23 cellular contexts compared by ENCODE assay signal in genomic region chr18:7607535-7608173, GRCh38. TPM values are rescaled to one million over a fixed set of nuclear protein-coding genes. Genes with fewer than 3 reads are reported as not detected.
DNase-seq lines count a peak whose midpoint lies in the region; ATAC-seq and TF ChIP-seq lines count a peak whose summit lies in the region.
"Had no signal": no experiment of that assay in that cellular context is flagged by ENCODE, and none has a peak within 500 bp of the region (broad histone marks: within the 10 kb centered on the region; RNA-seq: fewer than 3 reads in every experiment).

No MANE protein-coding gene starts in this region.

- H2AFZ ChIP-seq in IMR-90 (replicated peaks; ENCODE audit: low read length, poor library complexity), result no peak overlapping the region
- H2AFZ ChIP-seq in fibroblast of lung (ENCODE audit: low read length), result no peak overlapping the region

- H3K9me1 ChIP-seq in IMR-90 (ENCODE audit: insufficient read depth, low read length), result peaks cover 18% of the 10 kb centered on the region

- peaks cover 15 to 69% of the 10 kb centered on the region in 2 experiments for H3K79me1 ChIP-seq in IMR-90 (ENCODE audit: low read depth in 1 of 2, low read length in 2 of 2)

- peaks cover 2% of the 10 kb centered on the region for H3K79me2 ChIP-seq in fibroblast of lung (ENCODE audit: control insufficient read depth, insufficient read depth, low read length)

- peak overlapping the region; percentile 25; the same call in 1 of the 2 replicates for H3K4me2 ChIP-seq in IMR-90 (ENCODE audit: low read depth, low read length)
- peak overlapping the region; percentile 5 for H3K4me2 ChIP-seq in fibroblast of lung (ENCODE audit: extremely low read depth, insufficient read depth, low read length)
- H3K4me2 ChIP-seq: KMS-11, SK-N-SH had no signal

- TF ChIP-seq POLR2A in IMR-90 (IDR thresholded peaks at IDR 0.05; ENCODE audit: low read depth, low read length), result no peak

- DNase-seq in IMR-90, result no peak
- no peak for DNase-seq in fibroblast of lung (ENCODE audit: low read depth in 2 of 2)
- DNase-seq in myocyte (ENCODE audit: low read depth), result peak; percentile 67
- no peak for DNase-seq in stimulated activated effector memory CD8-positive, alpha-beta T cell treated with anti-CD3 and anti-CD28 coated beads, Interleukin-12 subunit alpha, Interleukin-12 subunit beta, amount 100 ng/mL, for 72 hours (ENCODE audit: low spot score in 2 of 2)
- DNase-seq in medulla oblongata (ENCODE audit: extremely low spot score), result no peak
- DNase-seq in CD14-positive monocyte (ENCODE audit: low spot score), result no peak
- DNase-seq: activated B cell treated with CpG ODN at 0.5 μM for 24 hours; activated CD4-positive, alpha-beta T cell treated with anti-CD3 and anti-CD28 coated beads, Interleukin-2, amount 50 U/mL, for 48 hours; activated gamma-delta T cell; activated T-cell treated with anti-CD3 and anti-CD28 coated beads for 4 hours; caudate nucleus; CD4-positive, alpha-beta T cell; DMS153; left colon; NCI-H2081; NCI-H446 treated with DMSO at 0.1 percent for 48 hours; Peyer's patch had no signal

- peak overlapping the region; percentile 72 for H2BK120ac ChIP-seq in IMR-90 (ENCODE audit: low read depth, low read length)

- H3K4me3 ChIP-seq in IMR-90 (ENCODE audit: insufficient read depth, low read depth, low read length), result no peak overlapping the region
- no peak overlapping the region for H3K4me3 ChIP-seq in fibroblast of lung (replicated peaks in 1 of 4; ENCODE audit: control extremely low read depth in 1 of 4, insufficient read depth in 1 of 4, low read depth in 3 of 4, low read length in 4 of 4)
- H3K4me3 ChIP-seq: HAP-1, Peyer's patch, suprapubic skin had no signal

- CTCF ChIA-PET in IMR-90 (lab: Yijun Ruan, JAX), result interaction anchor here (0.5 kb wide), 1 partner anchor 196 kb away, joined by 3 read pairs; no protein-coding TSS in a partner anchor

- intact Hi-C loops in IMR-90 (cut with micrococcal nuclease), result no loop called here
- intact Hi-C loops in CD14-positive monocyte (cut with micrococcal nuclease), result no loop called here

- H3K4me1 ChIP-seq in IMR-90 (ENCODE audit: control insufficient read depth, insufficient read depth, low read length), result peaks cover 18% of the 10 kb centered on the region
- peaks cover 7% of the 10 kb centered on the region for H3K4me1 ChIP-seq in fibroblast of lung (ENCODE audit: control insufficient read depth, extremely low read depth, insufficient read depth, low read length)
- H3K4me1 ChIP-seq: HAP-1, suprapubic skin had no signal

- ATAC-seq in IMR-90 (ENCODE audit: low read depth) (no peak), GM21367 (IDR thresholded peaks at IDR 0.05; ENCODE audit: unreplicated experiment) (no peak), HG02642 (IDR thresholded peaks at IDR 0.05; ENCODE audit: poor library complexity, unreplicated experiment) (no peak)
- peak; percentile 16 for ATAC-seq in stimulated activated effector memory CD8-positive, alpha-beta T cell treated with anti-CD3 and anti-CD28 coated beads, Interleukin-12 subunit alpha, Interleukin-12 subunit beta, amount 100 ng/mL, for 72 hours
- ATAC-seq: left colon had no signal

- H4K5ac ChIP-seq in IMR-90 (ENCODE audit: low read depth, low read length), result no peak overlapping the region

- TF ChIP-seq RAD21 in IMR-90 (IDR thresholded peaks at IDR 0.05; ENCODE audit: low read length), result no peak

- H4K8ac ChIP-seq in IMR-90 (ENCODE audit: low read depth in 2 of 2, low read length in 2 of 2), result peak overlapping the region; percentile 27 to 57; a peak in 2 of 4 replicates

- H2BK5ac ChIP-seq in IMR-90 (ENCODE audit: low read depth, low read length, poor library complexity, severe bottlenecking), result no peak overlapping the region

- H3K27ac ChIP-seq in IMR-90 (ENCODE audit: insufficient read depth, low read length), result no peak overlapping the region
- H3K27ac ChIP-seq in fibroblast of lung (ENCODE audit: insufficient read depth, low read length), result no peak overlapping the region
- H3K27ac ChIP-seq: KMS-11, suprapubic skin had no signal

- H3K4me1 Mint-ChIP-seq in stimulated activated effector memory CD8-positive, alpha-beta T cell treated with anti-CD3 and anti-CD28 coated beads, Interleukin-12 subunit alpha, Interleukin-12 subunit beta, amount 100 ng/mL, for 72 hours, result no peaks in the 10 kb centered on the region
- no peaks in the 10 kb centered on the region for H3K4me1 Mint-ChIP-seq in CD14-positive monocyte
- H3K4me1 Mint-ChIP-seq: activated B cell treated with CpG ODN at 0.5 μM for 24 hours had no signal

- peak overlapping the region; percentile 45; the same call in 1 of the 3 replicates for H2BK15ac ChIP-seq in IMR-90 (ENCODE audit: low read depth, low read length)

- H3K36me3 Mint-ChIP-seq in stimulated activated effector memory CD8-positive, alpha-beta T cell treated with anti-CD3 and anti-CD28 coated beads, Interleukin-12 subunit alpha, Interleukin-12 subunit beta, amount 100 ng/mL, for 72 hours, result no peaks in the 10 kb centered on the region
- no peaks in the 10 kb centered on the region for H3K36me3 Mint-ChIP-seq in CD14-positive monocyte

- no peaks in the 10 kb centered on the region for H3K27me3 ChIP-seq in IMR-90 (ENCODE audit: control insufficient read depth, insufficient read depth, low read length)
- no peaks in the 10 kb centered on the region for H3K27me3 ChIP-seq in fibroblast of lung (ENCODE audit: control insufficient read depth, insufficient read depth, low read length)
- H3K27me3 ChIP-seq: Peyer's patch, suprapubic skin had no signal

- H3K14ac ChIP-seq in IMR-90 (replicated peaks; ENCODE audit: low read depth, low read length), result peak overlapping the region; percentile 63

- H3K9ac ChIP-seq in IMR-90 (ENCODE audit: low read depth, low read length), result no peak overlapping the region
- no peak overlapping the region for H3K9ac ChIP-seq in fibroblast of lung (ENCODE audit: insufficient read depth, low read length)
- H3K9ac ChIP-seq: KMS-11, SK-N-SH had no signal

- H3K27ac Mint-ChIP-seq in stimulated activated effector memory CD8-positive, alpha-beta T cell treated with anti-CD3 and anti-CD28 coated beads, Interleukin-12 subunit alpha, Interleukin-12 subunit beta, amount 100 ng/mL, for 72 hours, result no peak overlapping the region
- no peak overlapping the region for H3K27ac Mint-ChIP-seq in CD14-positive monocyte
- H3K27ac Mint-ChIP-seq: activated B cell treated with CpG ODN at 0.5 μM for 24 hours; CD4-positive, alpha-beta T cell had no signal

- peaks cover 8% of the 10 kb centered on the region; the same call in 1 of the 2 replicates for H4K20me1 ChIP-seq in IMR-90 (ENCODE audit: insufficient read depth, low read length)
- H4K20me1 ChIP-seq in fibroblast of lung (ENCODE audit: control insufficient read depth, extremely low read depth, insufficient read depth, low read length), result no peaks in the 10 kb centered on the region

- H3K56ac ChIP-seq in IMR-90 (ENCODE audit: extremely low read depth, insufficient read depth, low read length), result peak overlapping the region; percentile 47; the same call in 1 of the 2 replicates

- H2BK20ac ChIP-seq in IMR-90 (ENCODE audit: low read depth, low read length), result peak overlapping the region; percentile 62

- no CpG with 5 or more reads among the region's 12 CpGs for WGBS in IMR-90 (ENCODE audit: extremely low coverage in 2 of 2, insufficient read length in 1 of 2), 2 experiments

- peak overlapping the region; percentile 55; the same call in 1 of the 2 replicates for H4K91ac ChIP-seq in IMR-90 (ENCODE audit: insufficient read depth, low read depth, low read length)

- H3K23ac ChIP-seq in IMR-90 (ENCODE audit: low read depth, low read length), result peak overlapping the region; percentile 53

- in situ Hi-C loops in IMR-90 (cut with MboI; ENCODE audit: low sequenced_read_pairs), result no loop called here

- peaks cover 0 to 2% (median 1%) of the 10 kb centered on the region in 3 donors for H3K27me3 Mint-ChIP-seq in CD14-positive monocyte (ENCODE audit: low read depth in 3 of 3)
- H3K27me3 Mint-ChIP-seq: activated B cell treated with CpG ODN at 0.5 μM for 24 hours; CD4-positive, alpha-beta T cell had no signal

- H2AK5ac ChIP-seq in IMR-90 (ENCODE audit: low read depth, low read length), result peak overlapping the region; percentile 84; the same call in 1 of the 2 replicates

- TF ChIP-seq CTCF in IMR-90 (conservative IDR thresholded peaks at IDR 0.05; ENCODE audit: low read depth, low read length) (no peak), fibroblast of lung (conservative IDR thresholded peaks at IDR 0.05 in 1 of 2, IDR thresholded peaks at IDR 0.05 in 1 of 2; ENCODE audit: low read depth in 1 of 2, low read length in 2 of 2) (no peak), CD14-positive monocyte (IDR thresholded peaks at IDR 0.05) (no peak)

- POLR2A ChIA-PET in IMR-90 (lab: Charles Lee; ENCODE audit: unreplicated experiment), result no interaction called here

- dilution Hi-C loops in IMR-90 (cut with HindIII; ENCODE audit: low sequenced_read_pairs, unreplicated experiment), result no loop called here

- no peak overlapping the region for H3K4me3 Mint-ChIP-seq in stimulated activated effector memory CD8-positive, alpha-beta T cell treated with anti-CD3 and anti-CD28 coated beads, Interleukin-12 subunit alpha, Interleukin-12 subunit beta, amount 100 ng/mL, for 72 hours
- H3K4me3 Mint-ChIP-seq in CD14-positive monocyte, result no peak overlapping the region
- H3K4me3 Mint-ChIP-seq: activated B cell treated with CpG ODN at 0.5 μM for 24 hours; CD4-positive, alpha-beta T cell had no signal

- H3K36me3 ChIP-seq in IMR-90 (ENCODE audit: control insufficient read depth, insufficient read depth, low read length), result no peaks in the 10 kb centered on the region
- H3K36me3 ChIP-seq in fibroblast of lung (ENCODE audit: control insufficient read depth, insufficient read depth, low read length), result no peaks in the 10 kb centered on the region
- H3K36me3 ChIP-seq: HAP-1, Peyer's patch, suprapubic skin had no signal

- H2AK9ac ChIP-seq in IMR-90 (replicated peaks; ENCODE audit: low read depth, low read length, poor library complexity), result no peak overlapping the region

- H3K4ac ChIP-seq in IMR-90 (ENCODE audit: low read depth, low read length), result peak overlapping the region; percentile 73

- H3K9me3 ChIP-seq in IMR-90 (ENCODE audit: control insufficient read depth, insufficient read depth, low read length) (no peaks in the 10 kb centered on the region), fibroblast of lung (ENCODE audit: control insufficient read depth, insufficient read depth, low read depth, low read length) (no peaks in the 10 kb centered on the region)
- H3K9me3 ChIP-seq: Peyer's patch, SK-N-SH, suprapubic skin had no signal

- H3K18ac ChIP-seq in IMR-90 (ENCODE audit: low read depth, low read length), result peak overlapping the region; percentile 31; the same call in 1 of the 2 replicates

- H3K9me3 Mint-ChIP-seq in stimulated activated effector memory CD8-positive, alpha-beta T cell treated with anti-CD3 and anti-CD28 coated beads, Interleukin-12 subunit alpha, Interleukin-12 subunit beta, amount 100 ng/mL, for 72 hours, result peaks cover 6% of the 10 kb centered on the region
- peaks cover 0 to 4% (median 0%) of the 10 kb centered on the region in 7 donors for H3K9me3 Mint-ChIP-seq in CD14-positive monocyte
- H3K9me3 Mint-ChIP-seq: activated B cell treated with CpG ODN at 0.5 μM for 24 hours; CD4-positive, alpha-beta T cell had no signal

- no TSS peak for BruUV-seq in IMR-90 (replicated peaks; lab: Mats Ljungman, UMichigan)

RNA-seq across cellular contexts. Expression of gene PTPRM, which starts 40.5 kb away (rescaled TPM):
- total RNA-seq in IMR-90 (2012; rRNA removed) (23.6 and 28.3 TPM in 2 replicates), fibroblast of lung (42.9 and 87.0 TPM in 2 replicates), myocyte (24.8 and 26.9 TPM in 2 replicates)
- polyA plus RNA-seq in IMR-90 (2012; rRNA removed) (42.4 and 51.2 TPM in 2 replicates), fibroblast of lung (61.9 and 86.6 TPM in 2 replicates), CD14-positive monocyte (under 1 TPM; 0.04 to 0.66 TPM)
- polyA plus RNA-seq in IMR-90 (2012; cell fraction: cytosol; rRNA removed), result 17.9 and 29.2 TPM in 2 replicates
- 75.1 and 198 TPM in 2 replicates for polyA plus RNA-seq in IMR-90 (2012; cell fraction: nucleus; rRNA removed; ENCODE audit: low replicate concordance)
- 31.3 and 36.9 TPM in 2 replicates for polyA plus RNA-seq in fibroblast of lung (2012)
- 50.7 and 73.9 TPM in 2 replicates for polyA minus RNA-seq in fibroblast of lung (ENCODE audit: low replicate concordance)
- polyA plus RNA-seq in myocyte (2012), result 41.8 TPM
